Comparison of ENCODE assay signal across 12 cellular contexts in the genomic region with DNA sequence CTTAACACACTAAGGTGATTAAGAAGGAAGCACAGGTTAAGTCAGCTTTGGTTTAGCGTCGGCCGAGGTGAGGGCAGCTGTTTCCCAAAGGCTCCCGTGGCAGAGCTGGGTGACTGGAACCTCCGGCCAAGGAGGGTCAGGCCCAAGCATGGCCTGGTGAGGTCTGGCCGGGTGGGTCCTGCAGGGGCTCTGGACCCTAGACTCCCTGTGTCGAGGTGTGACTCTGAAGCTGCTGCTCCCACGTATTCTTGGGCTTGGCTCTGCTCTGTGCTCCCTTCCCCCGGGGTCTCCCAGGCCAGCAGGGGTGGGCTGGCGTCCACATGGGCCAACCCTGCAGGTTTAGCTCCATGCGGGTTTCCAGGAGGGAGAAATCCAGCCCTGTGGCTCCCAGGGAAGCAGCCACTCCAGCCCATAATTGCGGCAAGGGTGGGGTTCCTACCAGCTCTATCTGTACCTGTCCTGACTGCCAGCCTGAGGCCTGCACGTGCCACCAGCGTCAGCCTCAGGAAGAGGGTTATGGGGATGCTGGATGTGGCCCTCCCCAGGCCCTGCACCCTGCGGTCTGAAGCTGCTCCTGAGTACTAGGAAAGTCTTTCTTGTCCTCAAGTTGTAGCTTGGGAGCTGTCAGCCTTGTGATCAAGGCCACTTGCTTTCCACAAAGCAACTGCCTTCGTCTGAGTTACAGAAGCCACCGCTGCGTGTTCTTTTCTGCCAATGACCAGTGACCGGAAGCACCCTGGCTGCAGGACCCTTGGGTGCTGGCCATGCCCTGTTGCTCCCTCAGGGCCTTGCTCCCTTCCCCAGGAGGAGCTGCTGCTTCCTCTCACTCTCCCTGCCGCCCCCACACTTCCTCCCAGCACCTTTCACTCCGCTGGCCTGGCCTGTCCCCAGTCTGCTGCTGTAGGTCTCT. TPM values are rescaled to one million over a fixed set of nuclear protein-coding genes. Genes with fewer than 3 reads are reported as not detected.
DNase-seq lines count a peak whose midpoint lies in the region; ATAC-seq and TF ChIP-seq lines count a peak whose summit lies in the region.
"Had no signal": no experiment of that assay in that cellular context is flagged by ENCODE, and none has a peak within 500 bp of the region (broad histone marks: within the 10 kb centered on the region; RNA-seq: fewer than 3 reads in every experiment).

No MANE protein-coding gene starts in this region.

- no peaks in the 10 kb centered on the region for H3K9me3 Mint-ChIP-seq in CD8-positive, alpha-beta T cell
- no peaks in the 10 kb centered on the region for H3K9me3 Mint-ChIP-seq in activated CD8-positive, alpha-beta T cell treated with anti-CD3 and anti-CD28 coated beads for 36 hours
- H3K9me3 Mint-ChIP-seq in memory B cell: no peaks in the 10 kb centered on the region

- peak overlapping the region; percentile 63 for H3K4me3 Mint-ChIP-seq in CD8-positive, alpha-beta T cell
- H3K4me3 Mint-ChIP-seq in activated CD8-positive, alpha-beta T cell treated with anti-CD3 and anti-CD28 coated beads for 36 hours: peak overlapping the region; percentile 95
- peak overlapping the region; percentile 58 for H3K4me3 Mint-ChIP-seq in memory B cell

- H3K4me3 ChIP-seq in CD8-positive, alpha-beta T cell (ENCODE audit: low read depth, low read length): peak overlapping the region; percentile 5
- H3K4me3 ChIP-seq: SJSA1, tibial artery had no signal

- ATAC-seq in CD8-positive, alpha-beta T cell: no peak
- ATAC-seq in activated CD8-positive, alpha-beta T cell treated with anti-CD3 and anti-CD28 coated beads for 36 hours: peak; percentile 53
- ATAC-seq in memory B cell (ENCODE audit: low read depth) (no peak), HG03521 (IDR thresholded peaks at IDR 0.05; ENCODE audit: unreplicated experiment) (no peak), GM18502 (IDR thresholded peaks at IDR 0.05; ENCODE audit: poor library complexity, unreplicated experiment) (no peak), GM19467 (IDR thresholded peaks at IDR 0.05; ENCODE audit: unreplicated experiment) (no peak)

- peaks cover 88% of the 10 kb centered on the region for H3K4me1 ChIP-seq in CD8-positive, alpha-beta T cell (ENCODE audit: insufficient read depth, low read length)

- intact Hi-C loops in CD8-positive, alpha-beta T cell (cut with DNase I, micrococcal nuclease): no loop called here
- intact Hi-C loops in activated CD8-positive, alpha-beta T cell treated with anti-CD3 and anti-CD28 coated beads for 36 hours (cut with micrococcal nuclease): no loop called here

- H3K9me3 ChIP-seq in CD8-positive, alpha-beta T cell (ENCODE audit: low read length): no peaks in the 10 kb centered on the region
- H3K9me3 ChIP-seq: SJSA1, tibial artery had no signal

- H3K27ac ChIP-seq in CD8-positive, alpha-beta T cell (ENCODE audit: low read depth, low read length): peak overlapping the region; percentile 9
- H3K27ac ChIP-seq: SJSA1, tibial artery had no signal

- no peaks in the 10 kb centered on the region for H3K27me3 ChIP-seq in CD8-positive, alpha-beta T cell (ENCODE audit: insufficient read depth, low read length)
- H3K27me3 ChIP-seq: SJSA1, tibial artery had no signal

- POLR2A ChIA-PET in CD8-positive, alpha-beta T cell (lab: Charles Lee): interaction anchor here (0.8 to 1.6 kb wide), 4 partner anchors 10 to 385 kb away, joined by 3 to 6 read pairs (median 4); a partner anchor contains a TSS
- POLR2A ChIA-PET in activated CD8-positive, alpha-beta T cell treated with anti-CD3 and anti-CD28 coated beads for 36 hours (lab: Charles Lee): interaction anchor here (0.8 to 2.5 kb wide), 8 partner anchors 12 to 48 kb away, joined by 3 to 11 read pairs (median 7); a partner anchor contains a TSS

- H3K4me1 Mint-ChIP-seq in CD8-positive, alpha-beta T cell (ENCODE audit: low read depth): peaks cover 68% of the 10 kb centered on the region
- peaks cover 67% of the 10 kb centered on the region for H3K4me1 Mint-ChIP-seq in activated CD8-positive, alpha-beta T cell treated with anti-CD3 and anti-CD28 coated beads for 36 hours (ENCODE audit: low read depth)
- peaks cover 51% of the 10 kb centered on the region for H3K4me1 Mint-ChIP-seq in memory B cell

- no peak for DNase-seq in CD8-positive, alpha-beta T cell
- DNase-seq in activated CD8-positive, alpha-beta T cell treated with anti-CD3 and anti-CD28 coated beads for 36 hours: peak; percentile 74
- DNase-seq in memory B cell (ENCODE audit: low spot score in 2 of 2) (no peak), kidney glomerular epithelial cell (lab: John Stamatoyannopoulos, UW) (no peak)
- DNase-seq: DMS53, midbrain, tibial artery had no signal

- TF ChIP-seq POLR2A in GM19099 (IDR thresholded peaks at IDR 0.05; ENCODE audit: extremely low read depth, insufficient read length, low read depth): peak; percentile 23

- peaks cover 20% of the 10 kb centered on the region for H3K36me3 Mint-ChIP-seq in CD8-positive, alpha-beta T cell
- H3K36me3 Mint-ChIP-seq in activated CD8-positive, alpha-beta T cell treated with anti-CD3 and anti-CD28 coated beads for 36 hours (ENCODE audit: low read depth): peaks cover 30% of the 10 kb centered on the region
- H3K36me3 Mint-ChIP-seq in memory B cell: no peaks in the 10 kb centered on the region

- CTCF ChIA-PET in CD8-positive, alpha-beta T cell (lab: Charles Lee): interaction anchor here (0.8 to 2.4 kb wide), 12 partner anchors 7 to 385 kb away, joined by 3 to 14 read pairs (median 4); a partner anchor contains a TSS
- CTCF ChIA-PET in activated CD8-positive, alpha-beta T cell treated with anti-CD3 and anti-CD28 coated beads for 36 hours (lab: Charles Lee): interaction anchor here (1.1 to 4.1 kb wide), 6 partner anchors 8 to 47 kb away, joined by 3 to 28 read pairs (median 4); a partner anchor contains a TSS

- TF ChIP-seq CTCF in CD8-positive, alpha-beta T cell (IDR thresholded peaks at IDR 0.05): no peak
- no peak for TF ChIP-seq CTCF in activated CD8-positive, alpha-beta T cell treated with anti-CD3 and anti-CD28 coated beads for 36 hours (IDR thresholded peaks at IDR 0.05)

- H3K27me3 Mint-ChIP-seq in CD8-positive, alpha-beta T cell (ENCODE audit: low read depth): no peaks in the 10 kb centered on the region
- H3K27me3 Mint-ChIP-seq in activated CD8-positive, alpha-beta T cell treated with anti-CD3 and anti-CD28 coated beads for 36 hours: no peaks in the 10 kb centered on the region
- H3K27me3 Mint-ChIP-seq in memory B cell: no peaks in the 10 kb centered on the region

- H3K27ac Mint-ChIP-seq in CD8-positive, alpha-beta T cell: peak overlapping the region; percentile 89
- H3K27ac Mint-ChIP-seq in activated CD8-positive, alpha-beta T cell treated with anti-CD3 and anti-CD28 coated beads for 36 hours: peak overlapping the region; percentile 82
- H3K27ac Mint-ChIP-seq in memory B cell: peak overlapping the region; percentile 80

- H3K36me3 ChIP-seq in CD8-positive, alpha-beta T cell (ENCODE audit: insufficient read depth, low read length): no peaks in the 10 kb centered on the region

RNA-seq across cellular contexts. Expression of a gene that starts 4.8 kb away (rescaled TPM):
- 1 to 10 TPM; 5.6 to 5.9 TPM for total RNA-seq in CD8-positive, alpha-beta T cell
- total RNA-seq in activated CD8-positive, alpha-beta T cell treated with anti-CD3 and anti-CD28 coated beads for 36 hours: 10 to 100 TPM; 10.2 to 10.5 TPM

RNA-seq across cellular contexts. Expression of a gene that starts 47.3 kb away (rescaled TPM):
- 10 to 100 TPM; 69.9 to 72.6 TPM for total RNA-seq in CD8-positive, alpha-beta T cell
- 100 to 1,000 TPM; 119 to 130 TPM for total RNA-seq in activated CD8-positive, alpha-beta T cell treated with anti-CD3 and anti-CD28 coated beads for 36 hours
